In genomic region chr1:202018476-202019234, GRCh38 we compare ENCODE assay signal across 1 cellular context.
TF ChIP-seq lines count a peak whose summit lies in the region.

No MANE protein-coding gene starts in this region.

TF ChIP-seq in K562, 482 proteins besides CTCF, POLR2A, EP300 and RAD21 (continued from another document):
- TF ChIP-seq TAF1 (IDR thresholded peaks at IDR 0.05; ENCODE audit: control insufficient read depth, extremely low read depth, insufficient read depth, low read length, severe bottlenecking) (peak; percentile 42), NFE2 (IDR thresholded peaks at IDR 0.05; ENCODE audit: low read depth) (peak; percentile 28; the same call in 1 of the 2 replicates), NR2C2 (CRISPR knock-in tag; IDR thresholded peaks at IDR 0.05) (peak; percentile 35; the same call in 1 of the 2 replicates), NR2C2 (tag; IDR thresholded peaks at IDR 0.05) (peak; percentile 93), NR2F6 (CRISPR knock-in tag; IDR thresholded peaks at IDR 0.05) (no peak), MED1 (CRISPR knock-in tag; IDR thresholded peaks at IDR 0.05; ENCODE audit: borderline replicate concordance) (no peak), ZBTB40 (IDR thresholded peaks at IDR 0.05) (0 out of 2 replicates have a peak, but pooled peaks have one; percentile 43), ZBTB40 (CRISPR knock-in tag; IDR thresholded peaks at IDR 0.05) (no peak), SPI1 (IDR thresholded peaks at IDR 0.05; ENCODE audit: borderline replicate concordance, low read depth, low read length) (peak; percentile 55; the same call in 1 of the 2 replicates), CREM (IDR thresholded peaks at IDR 0.05; ENCODE audit: low read depth) (peak; percentile 85), MECOM (CRISPR knock-in tag; IDR thresholded peaks at IDR 0.05) (peak; percentile 61; the same call in 1 of the 2 replicates), FOXK2 (conservative IDR thresholded peaks at IDR 0.05 in 1 of 2, IDR thresholded peaks at IDR 0.05 in 1 of 2; ENCODE audit: low read depth in 2 of 2) (peak; percentile 95 to 96), HLTF (IDR thresholded peaks at IDR 0.05) (0 out of 2 replicates have a peak, but pooled peaks have one; percentile 33), ZBTB43 (CRISPR knock-in tag; IDR thresholded peaks at IDR 0.05) (0 out of 2 replicates have a peak, but pooled peaks have one; percentile 60), GATA2 (CRISPR knock-in tag; IDR thresholded peaks at IDR 0.05) (peak; percentile 70; the same call in 1 of the 2 replicates), SAFB (IDR thresholded peaks at IDR 0.05; ENCODE audit: borderline replicate concordance, low read depth, low read length) (no peak), NR2C1 (IDR thresholded peaks at IDR 0.05) (peak; percentile 76), NR2C1 (tag; IDR thresholded peaks at IDR 0.05) (peak; percentile 84), MBD2 (IDR thresholded peaks at IDR 0.05; ENCODE audit: borderline replicate concordance, low read depth) (peak; percentile 74; the same call in 1 of the 2 replicates)
- TF ChIP-seq, protein P1, sequence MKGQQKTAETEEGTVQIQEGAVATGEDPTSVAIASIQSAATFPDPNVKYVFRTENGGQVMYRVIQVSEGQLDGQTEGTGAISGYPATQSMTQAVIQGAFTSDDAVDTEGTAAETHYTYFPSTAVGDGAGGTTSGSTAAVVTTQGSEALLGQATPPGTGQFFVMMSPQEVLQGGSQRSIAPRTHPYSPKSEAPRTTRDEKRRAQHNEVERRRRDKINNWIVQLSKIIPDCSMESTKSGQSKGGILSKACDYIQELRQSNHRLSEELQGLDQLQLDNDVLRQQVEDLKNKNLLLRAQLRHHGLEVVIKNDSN (CRISPR knock-in tag; IDR thresholded peaks at IDR 0.05) = peak; percentile 48
